7 cellular contexts compared by ENCODE assay signal in genomic region chr16:12089492-12090161, GRCh38.
DNase-seq lines count a peak whose midpoint lies in the region; ATAC-seq and TF ChIP-seq lines count a peak whose summit lies in the region.

No MANE protein-coding gene starts in this region.

- H3K9ac ChIP-seq in rectal smooth muscle tissue (ENCODE audit: low read length): no peak overlapping the region

- peak overlapping the region in 9 of 10 donors; percentile 15 to 75 (median 54) for H3K27ac ChIP-seq in heart right ventricle
- no peak overlapping the region for H3K27ac ChIP-seq in rectal smooth muscle tissue (ENCODE audit: low read depth, low read length)

- H3K4me1 ChIP-seq in heart right ventricle (peaks cover 10 to 54% (median 26%) of the 10 kb centered on the region in 9 donors), rectal smooth muscle tissue (ENCODE audit: control insufficient read depth, insufficient read depth, low read length) (no peaks in the 10 kb centered on the region)

- peaks cover 0 to 6% (median 0%) of the 10 kb centered on the region in 9 donors for H3K36me3 ChIP-seq in heart right ventricle
- no peaks in the 10 kb centered on the region for H3K36me3 ChIP-seq in rectal smooth muscle tissue (ENCODE audit: control insufficient read depth, insufficient read depth, low read length)
- H3K36me3 ChIP-seq in MG63: no peaks in the 10 kb centered on the region

- DNase-seq in activated naive CD4-positive, alpha-beta T cell treated with anti-CD3 and anti-CD28 coated beads for 36 hours: peak; percentile 77
- peak; percentile 21 to 42 for DNase-seq in heart right ventricle
- no peak for DNase-seq in COLO668 (lab: John Stamatoyannopoulos, UW; ENCODE audit: unreplicated experiment)
- no peak for DNase-seq in MG63

- CTCF ChIA-PET in activated naive CD4-positive, alpha-beta T cell treated with anti-CD3 and anti-CD28 coated beads for 36 hours (lab: Charles Lee): interaction anchor here (0.9 kb wide), 1 partner anchor 22 kb away, joined by 3 read pairs; no protein-coding TSS in a partner anchor

- H3K36me3 Mint-ChIP-seq in IgD-negative memory B cell: peaks cover 3% of the 10 kb centered on the region
- H3K36me3 Mint-ChIP-seq in activated naive CD4-positive, alpha-beta T cell treated with anti-CD3 and anti-CD28 coated beads for 36 hours (ENCODE audit: low read depth): no peaks in the 10 kb centered on the region

- no peak for TF ChIP-seq CTCF in heart right ventricle (IDR thresholded peaks at IDR 0.05)

- H3K4me3 Mint-ChIP-seq in IgD-negative memory B cell: peak overlapping the region; percentile 2 to 92 (median 78)
- H3K4me3 Mint-ChIP-seq in activated naive CD4-positive, alpha-beta T cell treated with anti-CD3 and anti-CD28 coated beads for 36 hours: peak overlapping the region; percentile 78

- no peaks in the 10 kb centered on the region for H3K9me3 ChIP-seq in heart right ventricle
- no peaks in the 10 kb centered on the region for H3K9me3 ChIP-seq in MG63

- H3K27ac Mint-ChIP-seq in IgD-negative memory B cell: peak overlapping the region; percentile 27 to 94 (median 82)
- peak overlapping the region; percentile 88 for H3K27ac Mint-ChIP-seq in activated naive CD4-positive, alpha-beta T cell treated with anti-CD3 and anti-CD28 coated beads for 36 hours

- intact Hi-C loops in activated naive CD4-positive, alpha-beta T cell treated with anti-CD3 and anti-CD28 coated beads for 36 hours (cut with micrococcal nuclease): loop anchor here (1.0 to 10.0 kb wide), 5 partner anchors 8 to 1345 kb away; partner anchors contain the start of genes LITAF and NUBP1
- intact Hi-C loops in heart right ventricle (cut with DNase I): loop anchor here in 8 of 10 donors (5.0 to 10.0 kb wide), 11 partner anchors 55 to 728 kb away; no protein-coding TSS in a partner anchor

- ATAC-seq in GM19395 (IDR thresholded peaks at IDR 0.05; ENCODE audit: unreplicated experiment): peak; percentile 84
- ATAC-seq in heart right ventricle: peak; percentile 44 to 84 (median 72)

- H3K27me3 ChIP-seq in heart right ventricle (no peaks in the 10 kb centered on the region), rectal smooth muscle tissue (ENCODE audit: control insufficient read depth, insufficient read depth, low read length) (no peaks in the 10 kb centered on the region), MG63 (no peaks in the 10 kb centered on the region)

- H3K4me3 ChIP-seq in heart right ventricle (peak overlapping the region in 9 of 10 donors; percentile 17 to 44 (median 36)), rectal smooth muscle tissue (ENCODE audit: low read length) (peak overlapping the region; percentile 25), MG63 (no peak overlapping the region)

- no peaks in the 10 kb centered on the region for H3K27me3 Mint-ChIP-seq in IgD-negative memory B cell
- no peaks in the 10 kb centered on the region for H3K27me3 Mint-ChIP-seq in activated naive CD4-positive, alpha-beta T cell treated with anti-CD3 and anti-CD28 coated beads for 36 hours (ENCODE audit: low read depth)

- 20 to 24% methylated on average over 24 of the region's 24 CpGs for WGBS in heart right ventricle, 2 donors

- H3K4me1 Mint-ChIP-seq in IgD-negative memory B cell: peaks cover 23 to 30% (median 29%) of the 10 kb centered on the region in 3 donors
- peaks cover 35% of the 10 kb centered on the region for H3K4me1 Mint-ChIP-seq in activated naive CD4-positive, alpha-beta T cell treated with anti-CD3 and anti-CD28 coated beads for 36 hours (ENCODE audit: low read depth)

- H3K9me3 Mint-ChIP-seq in IgD-negative memory B cell: no peaks in the 10 kb centered on the region
- H3K9me3 Mint-ChIP-seq in activated naive CD4-positive, alpha-beta T cell treated with anti-CD3 and anti-CD28 coated beads for 36 hours: no peaks in the 10 kb centered on the region

Comparison
In these comparisons a context has a peak if more than half of its experiments do, and no peak if none do; other contexts are left out.
1. DNase-seq: peak in activated naive CD4-positive, alpha-beta T cell treated with anti-CD3 and anti-CD28 coated beads for 36 hours (single experiment) and heart right ventricle (2 of 2); none in COLO668 (single experiment) and MG63 (single experiment).